In the genomic region with DNA sequence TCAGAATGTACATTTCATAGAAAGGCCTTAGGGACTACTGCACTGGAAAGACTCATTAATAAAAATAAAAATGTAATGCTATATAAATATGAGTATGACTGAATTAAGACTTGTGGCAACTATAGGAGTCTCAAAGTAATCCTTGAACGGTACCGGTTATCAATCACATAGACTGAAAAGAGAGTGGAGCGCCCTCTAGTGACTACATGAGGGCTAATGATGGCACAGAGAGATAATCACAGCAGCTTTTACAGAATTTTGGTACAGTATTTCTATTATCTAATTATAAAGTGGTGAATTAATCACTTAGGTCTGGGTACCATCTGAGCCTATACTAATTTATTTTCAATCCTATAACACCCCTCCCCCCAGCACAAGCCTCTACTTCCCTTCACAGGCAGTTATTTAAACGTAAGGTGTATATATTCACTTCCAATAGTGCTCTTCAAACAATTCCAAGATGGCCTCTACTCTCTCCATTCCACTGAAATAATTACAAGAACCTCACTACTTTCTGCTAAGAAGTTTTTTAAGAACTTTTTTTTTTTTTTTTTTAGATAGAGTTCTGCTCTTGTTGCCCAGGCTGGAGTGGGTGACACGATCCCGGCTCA, we compare ENCODE assay signal across 8 cellular contexts. TPM values are rescaled to one million over a fixed set of nuclear protein-coding genes. Genes with fewer than 3 reads are reported as not detected.
DNase-seq lines count a peak whose midpoint lies in the region; ATAC-seq and TF ChIP-seq lines count a peak whose summit lies in the region.

No MANE protein-coding gene starts in this region.

- H3K27me3 Mint-ChIP-seq in activated CD4-positive, alpha-beta T cell treated with anti-CD3 and anti-CD28 coated beads for 36 hours = no peaks in the 10 kb centered on the region
- no peaks in the 10 kb centered on the region for H3K27me3 Mint-ChIP-seq in effector memory CD8-positive, alpha-beta T cell
- no peaks in the 10 kb centered on the region for H3K27me3 Mint-ChIP-seq in stimulated activated naive CD8-positive, alpha-beta T cell treated with anti-CD3 and anti-CD28 coated beads, Interleukin-15, amount 100 ng/mL, for 72 hours

- peak; percentile 54 for TF ChIP-seq CTCF in mucosa of descending colon (IDR thresholded peaks at IDR 0.05)

- H3K4me1 Mint-ChIP-seq in activated CD4-positive, alpha-beta T cell treated with anti-CD3 and anti-CD28 coated beads for 36 hours = peaks cover 13% of the 10 kb centered on the region
- H3K4me1 Mint-ChIP-seq in effector memory CD8-positive, alpha-beta T cell (ENCODE audit: low read depth in 2 of 2) = peaks cover 15 to 22% of the 10 kb centered on the region in 2 donors
- H3K4me1 Mint-ChIP-seq in stimulated activated naive CD8-positive, alpha-beta T cell treated with anti-CD3 and anti-CD28 coated beads, Interleukin-15, amount 100 ng/mL, for 72 hours = peaks cover 2% of the 10 kb centered on the region

- no peaks in the 10 kb centered on the region for H3K9me3 ChIP-seq in mucosa of descending colon

- H3K36me3 Mint-ChIP-seq in activated CD4-positive, alpha-beta T cell treated with anti-CD3 and anti-CD28 coated beads for 36 hours (ENCODE audit: low read depth) = peaks cover 11% of the 10 kb centered on the region
- H3K36me3 Mint-ChIP-seq in effector memory CD8-positive, alpha-beta T cell (ENCODE audit: insufficient read depth) = peaks cover 58% of the 10 kb centered on the region

- no peak overlapping the region for H3K4me3 ChIP-seq in mucosa of descending colon

- no peaks in the 10 kb centered on the region for H3K9me3 Mint-ChIP-seq in activated CD4-positive, alpha-beta T cell treated with anti-CD3 and anti-CD28 coated beads for 36 hours (ENCODE audit: low read depth)
- H3K9me3 Mint-ChIP-seq in effector memory CD8-positive, alpha-beta T cell = no peaks in the 10 kb centered on the region
- no peaks in the 10 kb centered on the region for H3K9me3 Mint-ChIP-seq in stimulated activated naive CD8-positive, alpha-beta T cell treated with anti-CD3 and anti-CD28 coated beads, Interleukin-15, amount 100 ng/mL, for 72 hours

- ATAC-seq in activated CD4-positive, alpha-beta T cell treated with anti-CD3 and anti-CD28 coated beads for 36 hours = peak; percentile 88
- ATAC-seq in effector memory CD8-positive, alpha-beta T cell (replicated peaks) = peak; percentile 93
- ATAC-seq in mucosa of descending colon (peak; percentile 87), GM19452 (IDR thresholded peaks at IDR 0.05; ENCODE audit: unreplicated experiment) (no peak)
- peak; percentile 89 for ATAC-seq in stimulated activated naive CD8-positive, alpha-beta T cell treated with anti-CD3 and anti-CD28 coated beads, Interleukin-15, amount 100 ng/mL, for 72 hours

- no peaks in the 10 kb centered on the region for H3K36me3 ChIP-seq in mucosa of descending colon (ENCODE audit: low read depth)

- peaks cover 5% of the 10 kb centered on the region for H3K4me1 ChIP-seq in mucosa of descending colon (ENCODE audit: low read depth)

- POLR2A ChIA-PET in activated CD4-positive, alpha-beta T cell treated with anti-CD3 and anti-CD28 coated beads for 36 hours (lab: Charles Lee) = no interaction called here

- intact Hi-C loops in activated CD4-positive, alpha-beta T cell treated with anti-CD3 and anti-CD28 coated beads for 36 hours (cut with DNase I, micrococcal nuclease) = loop anchor here (1.0 kb wide), 2 partner anchors 89 to 109 kb away; no protein-coding TSS in a partner anchor
- intact Hi-C loops in mucosa of descending colon (cut with DNase I, micrococcal nuclease) = loop anchor here in 1 of 2 donors (10.0 kb wide), 1 partner anchor 90 kb away; no protein-coding TSS in a partner anchor

- DNase-seq in NK-92 treated with Interleukin-12 subunit alpha and Interleukin-12 subunit beta, amount 100 ng/mL, for 24 hours (lab: John Stamatoyannopoulos, UW) = peak; percentile 4
- no peak for DNase-seq in NK-92 (lab: John Stamatoyannopoulos, UW; ENCODE audit: unreplicated experiment)
- DNase-seq in NCI-H2029 treated with DMSO at 0.1 percent for 48 hours (lab: John Stamatoyannopoulos, UW) = peak; percentile 23
- peak; percentile 73 for DNase-seq in activated CD4-positive, alpha-beta T cell treated with anti-CD3 and anti-CD28 coated beads for 36 hours
- DNase-seq in effector memory CD8-positive, alpha-beta T cell = peak; percentile 55 to 66 (median 57)
- DNase-seq in mucosa of descending colon = peak in 1 of 3 donors; percentile 88
- peak; percentile 30 to 46 for DNase-seq in stimulated activated naive CD8-positive, alpha-beta T cell treated with anti-CD3 and anti-CD28 coated beads, Interleukin-15, amount 100 ng/mL, for 72 hours

- H3K4me3 Mint-ChIP-seq in activated CD4-positive, alpha-beta T cell treated with anti-CD3 and anti-CD28 coated beads for 36 hours = no peak overlapping the region
- H3K4me3 Mint-ChIP-seq in effector memory CD8-positive, alpha-beta T cell = no peak overlapping the region
- no peak overlapping the region for H3K4me3 Mint-ChIP-seq in stimulated activated naive CD8-positive, alpha-beta T cell treated with anti-CD3 and anti-CD28 coated beads, Interleukin-15, amount 100 ng/mL, for 72 hours

- CTCF ChIA-PET in activated CD4-positive, alpha-beta T cell treated with anti-CD3 and anti-CD28 coated beads for 36 hours (lab: Charles Lee) = interaction anchor here (0.6 to 1.7 kb wide), 11 partner anchors 9 to 89 kb away, joined by 3 to 8 read pairs (median 4); no protein-coding TSS in a partner anchor

- H3K27ac Mint-ChIP-seq in activated CD4-positive, alpha-beta T cell treated with anti-CD3 and anti-CD28 coated beads for 36 hours = no peak overlapping the region
- H3K27ac Mint-ChIP-seq in effector memory CD8-positive, alpha-beta T cell = no peak overlapping the region
- H3K27ac Mint-ChIP-seq in stimulated activated naive CD8-positive, alpha-beta T cell treated with anti-CD3 and anti-CD28 coated beads, Interleukin-15, amount 100 ng/mL, for 72 hours = no peak overlapping the region

RNA-seq across cellular contexts. Expression of gene ANKFY1, which starts 40.7 kb away (rescaled TPM):
- total RNA-seq in activated CD4-positive, alpha-beta T cell treated with anti-CD3 and anti-CD28 coated beads for 36 hours = 10 to 100 TPM; 39.8 to 40.7 TPM
- 10 to 100 TPM; 52.0 to 94.3 (median 59.5) TPM for total RNA-seq in mucosa of descending colon
